37 cellular contexts compared by ENCODE assay signal in genomic region chr19:30919737-30920136, GRCh38.
"Had no signal": no experiment of that assay in that cellular context is flagged by ENCODE, and none has a peak within 500 bp of the region (broad histone marks: within the 10 kb centered on the region; RNA-seq: fewer than 3 reads in every experiment).

No MANE protein-coding gene starts in this region.

- H3K36me3 ChIP-seq: adrenal gland, ascending aorta, brain microvascular endothelial cell, breast epithelium, cardiac muscle cell had no signal

- H3K4me3 ChIP-seq: adrenal gland, ascending aorta, body of pancreas, breast epithelium, cardiac muscle cell had no signal

- H3K27me3 Mint-ChIP-seq: activated naive CD4-positive, alpha-beta T cell treated with anti-CD3 and anti-CD28 coated beads, Interleukin-2, amount 10 ng/mL, durations not matched to agents 7 days and 5 days; activated naive CD8-positive, alpha-beta T cell treated with anti-CD3 and anti-CD28 coated beads, Interleukin-2, amount 10 ng/mL, durations not matched to agents 7 days and 5 days had no signal

- FAIRE-seq: astrocyte, bronchial epithelial cell had no signal

- H3K4me1 Mint-ChIP-seq: activated naive CD4-positive, alpha-beta T cell treated with anti-CD3 and anti-CD28 coated beads, Interleukin-2, amount 10 ng/mL, durations not matched to agents 7 days and 5 days; activated naive CD4-positive, alpha-beta T cell treated with anti-CD3 and anti-CD28 coated beads, Interleukin-2, amount 50 U/mL, for 24 hours; activated naive CD8-positive, alpha-beta T cell treated with anti-CD3 and anti-CD28 coated beads for 36 hours; activated naive CD8-positive, alpha-beta T cell treated with anti-CD3 and anti-CD28 coated beads, Interleukin-2, amount 10 ng/mL, durations not matched to agents 7 days and 5 days; activated naive CD8-positive, alpha-beta T cell treated with anti-CD3 and anti-CD28 coated beads, Interleukin-2, amount 50 U/mL, for 24 hours; activated T-helper 17 cell treated with anti-CD3 and anti-CD28 coated beads, Interleukin-2, amount 50 U/mL, for 72 hours; central memory CD8-positive, alpha-beta T cell had no signal

- H3K27ac Mint-ChIP-seq: activated naive CD4-positive, alpha-beta T cell treated with anti-CD3 and anti-CD28 coated beads for 36 hours; activated naive CD4-positive, alpha-beta T cell treated with anti-CD3 and anti-CD28 coated beads, Interleukin-2, amount 10 ng/mL, durations not matched to agents 7 days and 5 days; activated naive CD4-positive, alpha-beta T cell treated with anti-CD3 and anti-CD28 coated beads, Interleukin-2, amount 50 U/mL, for 24 hours; activated naive CD8-positive, alpha-beta T cell; activated naive CD8-positive, alpha-beta T cell treated with anti-CD3 and anti-CD28 coated beads for 36 hours; activated naive CD8-positive, alpha-beta T cell treated with anti-CD3 and anti-CD28 coated beads, Interleukin-2, amount 10 ng/mL, durations not matched to agents 7 days and 5 days; activated naive CD8-positive, alpha-beta T cell treated with anti-CD3 and anti-CD28 coated beads, Interleukin-2, amount 50 U/mL, for 24 hours; activated T-cell treated with anti-CD3 and anti-CD28 coated beads, Interleukin-2, amount 50 U/mL, for 24 hours; activated T-cell treated with anti-CD3 and anti-CD28 coated beads, Interleukin-2, amount 50 U/mL, for 72 hours; activated T-helper 1 cell treated with anti-CD3 and anti-CD28 coated beads, Interleukin-12 subunit alpha, Interleukin-12 subunit beta, Interleukin-2, Interleukin-4 antibody, amounts not matched to agents 30 ng/mL and 10 ng/mL and 1 ng/mL, durations not matched to agents 14 hours and 24 hours and 36 hours; activated T-helper 17 cell treated with anti-CD3 and anti-CD28 coated beads, Interleukin-2, amount 50 U/mL, for 72 hours; activated T-helper 2 cell treated with anti-CD3 and anti-CD28 coated beads, Interferon-gamma antibody, Interleukin-2, Interleukin-4, amounts not matched to agents 10 μg/mL and 5 μg/mL and 100 μg/mL, durations not matched to agents 14 hours and 24 hours and 36 hours had no signal

- DNase-seq: activated effector memory CD4-positive, alpha-beta T cell treated with anti-CD3 and anti-CD28 coated beads, Interleukin-2, amount 50 U/mL, for 16 hours; activated effector memory CD4-positive, alpha-beta T cell treated with Interleukin-2 at 50 U/mL for 16 hours; activated gamma-delta T cell; activated gamma-delta T cell treated with Interleukin-2 at 50 U/mL for 16 hours; activated naive CD4-positive, alpha-beta T cell; activated naive CD4-positive, alpha-beta T cell treated with anti-CD3 and anti-CD28 coated beads for 36 hours; activated naive CD4-positive, alpha-beta T cell treated with anti-CD3 and anti-CD28 coated beads, Interleukin-2, amount 10 ng/mL, durations not matched to agents 7 days and 5 days; activated naive CD4-positive, alpha-beta T cell treated with anti-CD3 and anti-CD28 coated beads, Interleukin-2, amount 50 U/mL, for 16 hours; activated naive CD4-positive, alpha-beta T cell treated with Interleukin-2 at 50 U/mL for 16 hours; activated naive CD8-positive, alpha-beta T cell treated with anti-CD3 and anti-CD28 coated beads for 36 hours; activated naive CD8-positive, alpha-beta T cell treated with anti-CD3 and anti-CD28 coated beads, Interleukin-2, amount 10 ng/mL, durations not matched to agents 7 days and 5 days; activated naive CD8-positive, alpha-beta T cell treated with anti-CD3 and anti-CD28 coated beads, Interleukin-2, amount 50 U/mL, for 24 hours; activated T-cell treated with anti-CD3 and anti-CD28 coated beads, Interleukin-2, amount 50 U/mL, for 1 hour; activated T-cell treated with anti-CD3 and anti-CD28 coated beads, Interleukin-2, amount 50 U/mL, for 24 hours; activated T-cell treated with anti-CD3 and anti-CD28 coated beads, Interleukin-2, amount 50 U/mL, for 4 hours; activated T-cell treated with anti-CD3 and anti-CD28 coated beads, Interleukin-2, amount 50 U/mL, for 48 hours; activated T-cell treated with anti-CD3 and anti-CD28 coated beads, Interleukin-2, amount 50 U/mL, for 72 hours; adrenal gland; amniotic stem cell; aorta; body of pancreas; brain microvascular endothelial cell; central memory CD4-positive, alpha-beta T cell; cerebellar nuclear complex had no signal

- H3K4me1 ChIP-seq: adrenal gland, ascending aorta, body of pancreas, breast epithelium had no signal

- ATAC-seq: activated naive CD4-positive, alpha-beta T cell treated with anti-CD3 and anti-CD28 coated beads, Interleukin-2, amount 50 U/mL, for 72 hours; activated naive CD8-positive, alpha-beta T cell treated with anti-CD3 and anti-CD28 coated beads, Interleukin-2, amount 50 U/mL, for 24 hours; activated T-cell treated with anti-CD3 and anti-CD28 coated beads, Interleukin-2, amount 50 U/mL, for 4 hours; activated T-cell treated with anti-CD3 and anti-CD28 coated beads, Interleukin-2, amount 50 U/mL, for 72 hours; activated T-helper 17 cell treated with anti-CD3 and anti-CD28 coated beads, Interleukin-2, amount 50 U/mL, for 72 hours; body of pancreas had no signal

- H3K36me3 Mint-ChIP-seq: activated naive CD4-positive, alpha-beta T cell treated with anti-CD3 and anti-CD28 coated beads, Interleukin-2, amount 10 ng/mL, durations not matched to agents 7 days and 5 days; activated naive CD4-positive, alpha-beta T cell treated with anti-CD3 and anti-CD28 coated beads, Interleukin-2, amount 50 U/mL, for 24 hours; activated naive CD4-positive, alpha-beta T cell treated with anti-CD3 and anti-CD28 coated beads, Interleukin-2, amount 50 U/mL, for 72 hours; activated naive CD8-positive, alpha-beta T cell; activated naive CD8-positive, alpha-beta T cell treated with anti-CD3 and anti-CD28 coated beads for 36 hours; activated naive CD8-positive, alpha-beta T cell treated with anti-CD3 and anti-CD28 coated beads, Interleukin-2, amount 10 ng/mL, durations not matched to agents 7 days and 5 days; brain had no signal

- H3K4me3 Mint-ChIP-seq: activated naive CD4-positive, alpha-beta T cell treated with anti-CD3 and anti-CD28 coated beads for 36 hours; activated naive CD4-positive, alpha-beta T cell treated with anti-CD3 and anti-CD28 coated beads, Interleukin-2, amount 10 ng/mL, durations not matched to agents 7 days and 5 days; activated naive CD4-positive, alpha-beta T cell treated with anti-CD3 and anti-CD28 coated beads, Interleukin-2, amount 50 U/mL, for 24 hours; activated naive CD8-positive, alpha-beta T cell; activated naive CD8-positive, alpha-beta T cell treated with anti-CD3 and anti-CD28 coated beads for 36 hours; activated naive CD8-positive, alpha-beta T cell treated with anti-CD3 and anti-CD28 coated beads, Interleukin-2, amount 10 ng/mL, durations not matched to agents 7 days and 5 days; activated naive CD8-positive, alpha-beta T cell treated with anti-CD3 and anti-CD28 coated beads, Interleukin-2, amount 50 U/mL, for 24 hours; activated T-cell treated with anti-CD3 and anti-CD28 coated beads, Interleukin-2, amount 50 U/mL, for 24 hours; activated T-cell treated with anti-CD3 and anti-CD28 coated beads, Interleukin-2, amount 50 U/mL, for 4 hours; activated T-cell treated with anti-CD3 and anti-CD28 coated beads, Interleukin-2, amount 50 U/mL, for 72 hours; activated T-helper 1 cell treated with anti-CD3 and anti-CD28 coated beads, Interleukin-12 subunit alpha, Interleukin-12 subunit beta, Interleukin-2, Interleukin-4 antibody, amounts not matched to agents 30 ng/mL and 10 ng/mL and 1 ng/mL, durations not matched to agents 14 hours and 24 hours and 36 hours; activated T-helper 17 cell treated with anti-CD3 and anti-CD28 coated beads, Interleukin-2, amount 50 U/mL, for 72 hours; brain; central memory CD8-positive, alpha-beta T cell had no signal

- H3K27me3 ChIP-seq: adrenal gland, ascending aorta, body of pancreas, brain microvascular endothelial cell, breast epithelium had no signal

- H3K27ac ChIP-seq: adrenal gland, ascending aorta, body of pancreas, brain microvascular endothelial cell, breast epithelium, cardiac muscle cell had no signal

- H3K9me3 ChIP-seq: adrenal gland, ascending aorta, body of pancreas, breast epithelium had no signal

- H3K9me3 Mint-ChIP-seq: activated naive CD4-positive, alpha-beta T cell treated with anti-CD3 and anti-CD28 coated beads for 36 hours; activated naive CD4-positive, alpha-beta T cell treated with anti-CD3 and anti-CD28 coated beads, Interleukin-2, amount 50 U/mL, for 24 hours; activated naive CD4-positive, alpha-beta T cell treated with anti-CD3 and anti-CD28 coated beads, Interleukin-2, amount 50 U/mL, for 72 hours; activated naive CD8-positive, alpha-beta T cell treated with anti-CD3 and anti-CD28 coated beads for 36 hours; activated naive CD8-positive, alpha-beta T cell treated with anti-CD3 and anti-CD28 coated beads, Interleukin-2, amount 10 ng/mL, durations not matched to agents 7 days and 5 days; activated naive CD8-positive, alpha-beta T cell treated with anti-CD3 and anti-CD28 coated beads, Interleukin-2, amount 50 U/mL, for 24 hours; activated T-cell treated with anti-CD3 and anti-CD28 coated beads, Interleukin-2, amount 50 U/mL, for 24 hours; activated T-cell treated with anti-CD3 and anti-CD28 coated beads, Interleukin-2, amount 50 U/mL, for 4 hours; activated T-cell treated with anti-CD3 and anti-CD28 coated beads, Interleukin-2, amount 50 U/mL, for 72 hours; activated T-helper 1 cell treated with anti-CD3 and anti-CD28 coated beads, Interleukin-12 subunit alpha, Interleukin-12 subunit beta, Interleukin-2, Interleukin-4 antibody, amounts not matched to agents 30 ng/mL and 10 ng/mL and 1 ng/mL, durations not matched to agents 14 hours and 24 hours and 36 hours; activated T-helper 17 cell treated with anti-CD3 and anti-CD28 coated beads, Interleukin-2, amount 50 U/mL, for 72 hours; activated T-helper 2 cell treated with anti-CD3 and anti-CD28 coated beads, Interferon-gamma antibody, Interleukin-2, Interleukin-4, amounts not matched to agents 10 μg/mL and 5 μg/mL and 100 μg/mL, durations not matched to agents 14 hours and 24 hours and 36 hours; brain; central memory CD8-positive, alpha-beta T cell had no signal
